10 cellular contexts compared by ENCODE assay signal in genomic region chr14:76863724-76864407, GRCh38. TPM values are rescaled to one million over a fixed set of nuclear protein-coding genes. Genes with fewer than 3 reads are reported as not detected.
DNase-seq lines count a peak whose midpoint lies in the region; ATAC-seq and TF ChIP-seq lines count a peak whose summit lies in the region.
"Had no signal": no experiment of that assay in that cellular context is flagged by ENCODE, and none has a peak within 500 bp of the region (broad histone marks: within the 10 kb centered on the region; RNA-seq: fewer than 3 reads in every experiment).

No MANE protein-coding gene starts in this region.

- ATAC-seq in lung (ENCODE audit: insufficient read depth, low FRiP score) (peak; percentile 63), HG02981 (IDR thresholded peaks at IDR 0.05; ENCODE audit: unreplicated experiment) (no peak)

- H3K4me1 ChIP-seq in lung (ENCODE audit: control insufficient read depth in 2 of 2, insufficient read depth in 2 of 2, low read length in 2 of 2), result peaks cover 0 to 24% of the 10 kb centered on the region in 2 donors

- no peaks in the 10 kb centered on the region for H3K27me3 ChIP-seq in lung (ENCODE audit: control insufficient read depth, insufficient read depth)

- no peak overlapping the region for H3K4me3 ChIP-seq in lung

- peak; percentile 60 for DNase-seq in Ammon's horn (ENCODE audit: low spot score)
- peak; percentile 19 for DNase-seq in HT-29 (ENCODE audit: low spot score)
- peak; percentile 80 for DNase-seq in UCSD-AML1 (lab: John Stamatoyannopoulos, UW; ENCODE audit: unreplicated experiment)
- peak; percentile 61 for DNase-seq in lung (ENCODE audit: low spot score)
- no peak for DNase-seq in activated gamma-delta T cell (lab: John Stamatoyannopoulos, UW)
- DNase-seq in ureter (ENCODE audit: low spot score), result no peak
- no peak for DNase-seq in activated CD4-positive, alpha-beta T cell treated with anti-CD3 and anti-CD28 coated beads for 4 hours

- H3K27ac ChIP-seq in lung (ENCODE audit: low read depth in 1 of 2, low read length in 1 of 2), result peak overlapping the region in 1 of 2 donors; percentile 27

- TF ChIP-seq CTCF in lung (IDR thresholded peaks at IDR 0.05; ENCODE audit: control extremely low read depth, extremely low read depth), result no peak

- H3K9me3 ChIP-seq in lung (ENCODE audit: control insufficient read depth in 2 of 2, insufficient read depth in 1 of 2, low read length in 1 of 2), result no peaks in the 10 kb centered on the region

- WGBS in lung, 2 donors, result 12% methylated on average over 15 of the region's 15 CpGs

- H3K36me3 ChIP-seq in lung (ENCODE audit: control insufficient read depth in 2 of 2, insufficient read depth in 2 of 2, low read length in 2 of 2), result no peaks in the 10 kb centered on the region

RNA-seq across cellular contexts. Expression of gene LRRC74A, which starts 37.7 kb away (rescaled TPM):
- not detected in 2 replicates for total RNA-seq in HT-29 (2014; rRNA removed; shearing (Covaris generic))
- total RNA-seq in lung (not detected), ureter (not detected)
- polyA plus RNA-seq in lung, result not detected
- total RNA-seq: Daoy had no signal
- polyA plus RNA-seq: IgD-negative memory B cell had no signal

RNA-seq across cellular contexts. Expression of gene ANGEL1, which starts 51.2 kb away (rescaled TPM):
- total RNA-seq in HT-29 (2014; rRNA removed; shearing (Covaris generic)), result 5.2 and 6.2 TPM in 2 replicates
- total RNA-seq in lung, result 10 to 100 TPM; 19.5 to 20.4 TPM
- 10 to 100 TPM; 10.4 to 10.5 TPM for polyA plus RNA-seq in lung
- total RNA-seq in ureter, result 32.1 TPM

Comparison
In these comparisons a context has a peak if more than half of its experiments do, and no peak if none do; other contexts are left out.
1. DNase-seq: peak in Ammon's horn (single experiment), HT-29 (single experiment), UCSD-AML1 (single experiment) and lung (single experiment); none in activated gamma-delta T cell (single experiment), ureter (single experiment) and activated CD4-positive, alpha-beta T cell treated with anti-CD3 and anti-CD28 coated beads for 4 hours (0 of 2).